In the genomic region with DNA sequence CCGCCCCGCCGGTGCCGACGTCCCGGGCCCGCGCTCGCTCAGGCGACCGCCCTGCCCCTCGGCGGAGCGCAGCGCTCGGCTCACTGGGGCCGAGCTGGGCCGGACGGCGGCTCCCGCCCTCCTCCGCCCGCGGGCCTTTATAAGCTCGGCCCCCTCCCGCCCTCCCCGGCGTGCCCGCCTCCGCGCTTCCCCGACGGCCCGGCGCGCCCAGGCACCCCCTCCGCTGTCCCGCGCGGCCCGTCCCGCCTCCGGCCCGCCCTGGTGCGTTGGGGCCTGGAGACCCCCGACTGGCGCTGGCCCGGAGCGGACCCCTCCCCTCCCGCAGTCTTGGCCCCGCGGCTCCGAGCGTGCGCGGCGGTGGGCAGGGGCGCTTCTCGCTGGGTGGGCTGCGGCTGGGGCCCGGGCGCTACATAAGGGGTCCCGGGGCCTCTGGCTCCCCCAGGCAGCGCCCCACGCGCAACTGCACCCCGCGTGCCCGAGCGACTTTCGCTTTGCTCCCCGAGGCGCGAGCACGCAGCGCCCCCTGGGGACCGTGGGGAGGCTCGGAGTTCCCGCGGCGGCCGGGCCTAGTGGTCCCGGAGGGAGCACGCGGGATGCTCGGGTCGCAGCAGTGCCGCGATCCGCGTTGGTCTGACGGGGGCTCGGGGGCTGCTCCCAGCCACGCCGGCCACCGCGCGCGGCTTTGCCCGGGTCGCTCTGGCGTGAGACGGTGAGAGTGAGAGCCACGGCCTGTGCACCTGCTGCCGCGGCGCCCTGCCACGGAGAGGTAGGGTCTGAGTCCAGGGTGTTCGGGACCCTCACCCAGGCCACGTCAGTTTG, we compare ENCODE assay signal across 8 cellular contexts. TPM values are rescaled to one million over a fixed set of nuclear protein-coding genes. Genes with fewer than 3 reads are reported as not detected.
DNase-seq lines count a peak whose midpoint lies in the region; ATAC-seq and TF ChIP-seq lines count a peak whose summit lies in the region.

TSS of gene PIEZO1 (minus strand) at position 115 of the 819 bp plus-strand sequence. CDS start 256 bp downstream, outside the sequence.

- no peaks in the 10 kb centered on the region for H3K36me3 Mint-ChIP-seq in osteocyte (ENCODE audit: unreplicated experiment)

- peak; percentile 77 for ATAC-seq in upper lobe of right lung
- no peak for ATAC-seq in GM19328 (IDR thresholded peaks at IDR 0.05; ENCODE audit: unreplicated experiment)

- peaks cover 49 to 83% (median 69%) of the 10 kb centered on the region in 10 experiments for H3K4me1 ChIP-seq in BLaER1 treated with 17β-estradiol and CSF1 and Interleukin-3, amounts not matched to agents 10 nM and 100 nM
- H3K4me1 ChIP-seq in upper lobe of right lung = peaks cover 40% of the 10 kb centered on the region

- H3K27ac Mint-ChIP-seq in osteocyte (ENCODE audit: unreplicated experiment) = peak within 1 kb of the TSS; percentile 83

- no peaks in the 10 kb centered on the region for H3K36me3 ChIP-seq in BLaER1 treated with 17β-estradiol and CSF1 and Interleukin-3, amounts not matched to agents 10 nM and 100 nM
- no peaks in the 10 kb centered on the region for H3K36me3 ChIP-seq in upper lobe of right lung

- peak within 1 kb of the TSS; percentile 95 to 100 (median 99) for H3K4me2 ChIP-seq in BLaER1 treated with 17β-estradiol and CSF1 and Interleukin-3, amounts not matched to agents 10 nM and 100 nM

- H4K20me1 ChIP-seq in BLaER1 treated with 17β-estradiol and CSF1 and Interleukin-3, amounts not matched to agents 10 nM and 100 nM = peaks cover 21 to 43% (median 39%) of the 10 kb centered on the region in 11 experiments; a peak in 21 of 22 replicates

- no peak for DNase-seq in H4 (ENCODE audit: low spot score)
- peak; percentile 83 for DNase-seq in activated naive CD4-positive, alpha-beta T cell treated with anti-CD3 and anti-CD28 coated beads, Interleukin-2, amount 50 U/mL, for 16 hours
- peak in 41 of 42 donors; percentile 33 to 90 (median 77) for DNase-seq in head of caudate nucleus
- DNase-seq in osteocyte (ENCODE audit: extremely low spot score, unreplicated experiment) = peak; percentile 93
- peak; percentile 92 for DNase-seq in upper lobe of right lung

- no peaks in the 10 kb centered on the region for H3K9me3 Mint-ChIP-seq in osteocyte (ENCODE audit: unreplicated experiment)

- H3K9me3 ChIP-seq in BLaER1 treated with 17β-estradiol and CSF1 and Interleukin-3, amounts not matched to agents 10 nM and 100 nM (replicated peaks in 1 of 11) = no peaks in the 10 kb centered on the region
- H3K9me3 ChIP-seq in upper lobe of right lung = no peaks in the 10 kb centered on the region

- H3K4me3 Mint-ChIP-seq in osteocyte (ENCODE audit: unreplicated experiment) = peak within 1 kb of the TSS; percentile 84

- peak; percentile 87 for TF ChIP-seq POLR2A in Raji (IDR thresholded peaks at IDR 0.05; ENCODE audit: insufficient read depth, low read depth, low read length)

- H3K27me3 Mint-ChIP-seq in osteocyte (ENCODE audit: unreplicated experiment) = no peaks in the 10 kb centered on the region

- intact Hi-C loops in head of caudate nucleus (cut with DNase I) = loop anchor here (2.0 kb wide), 1 partner anchor 49 kb away; no protein-coding TSS in a partner anchor
- intact Hi-C loops in upper lobe of right lung (cut with DNase I) = loop anchor here (5.0 kb wide), 1 partner anchor 43 kb away; no protein-coding TSS in a partner anchor

- H3K4me3 ChIP-seq in BLaER1 treated with 17β-estradiol and CSF1 and Interleukin-3, amounts not matched to agents 10 nM and 100 nM = peak within 1 kb of the TSS; percentile 72 to 91 (median 83)
- peak within 1 kb of the TSS; percentile 54 for H3K4me3 ChIP-seq in upper lobe of right lung

- peak within 1 kb of the TSS; percentile 80 to 95 (median 89) for H3K9ac ChIP-seq in BLaER1 treated with 17β-estradiol and CSF1 and Interleukin-3, amounts not matched to agents 10 nM and 100 nM

- peak within 1 kb of the TSS; percentile 35 to 93 (median 91); a peak in 21 of 22 replicates for H3K27ac ChIP-seq in BLaER1 treated with 17β-estradiol and CSF1 and Interleukin-3, amounts not matched to agents 10 nM and 100 nM
- peak within 1 kb of the TSS; percentile 79 for H3K27ac ChIP-seq in upper lobe of right lung

- no peaks in the 10 kb centered on the region for H3K27me3 ChIP-seq in BLaER1 treated with 17β-estradiol and CSF1 and Interleukin-3, amounts not matched to agents 10 nM and 100 nM
- no peaks in the 10 kb centered on the region for H3K27me3 ChIP-seq in upper lobe of right lung

- peaks cover 36% of the 10 kb centered on the region for H3K4me1 Mint-ChIP-seq in osteocyte (ENCODE audit: unreplicated experiment)

- peak; percentile 95 for TF ChIP-seq CTCF in osteocyte (IDR thresholded peaks at IDR 0.05)
- TF ChIP-seq CTCF in upper lobe of right lung (IDR thresholded peaks at IDR 0.05) = peak; percentile 89

RNA-seq across cellular contexts. Expression of gene PIEZO1, which starts in this region (rescaled TPM):
- total RNA-seq in H4 (2014; rRNA removed; shearing (Covaris generic)) = 35.6 and 47.1 TPM in 2 replicates
- total RNA-seq in osteocyte (165 and 174 TPM in 2 replicates), upper lobe of right lung (196 TPM)
